1 cellular context compared by ENCODE assay signal in genomic region chr5:149450199-149450598, GRCh38.
TF ChIP-seq lines count a peak whose summit lies in the region.

No MANE protein-coding gene starts in this region.

TF ChIP-seq in H1, 55 proteins besides CTCF, POLR2A, EP300 and RAD21 (continued from another document):
- TF ChIP-seq CBX8 (IDR thresholded peaks at IDR 0.05; ENCODE audit: borderline replicate concordance, low read depth, low read length) (no peak), RNF2 (IDR thresholded peaks at IDR 0.05; ENCODE audit: borderline replicate concordance, low read depth, low read length, missing control alignments, poor library complexity, severe bottlenecking) (no peak), POU5F1 (IDR thresholded peaks at IDR 0.05; ENCODE audit: low read depth, low read length) (no peak), TEAD4 (IDR thresholded peaks at IDR 0.05; ENCODE audit: low read depth, low read length) (no peak), ATF3 (IDR thresholded peaks at IDR 0.05; ENCODE audit: insufficient read depth, low read depth, low read length) (no peak), SP2 (IDR thresholded peaks at IDR 0.05; ENCODE audit: low read length) (no peak), TAF7 (optimal IDR thresholded peaks at IDR 0.05; ENCODE audit: borderline replicate concordance, low read depth, low read length) (no peak), JUN (IDR thresholded peaks at IDR 0.05; ENCODE audit: low read depth, low read length) (no peak), FOSL1 (IDR thresholded peaks at IDR 0.05; ENCODE audit: insufficient read depth, low read depth, low read length) (no peak), ATF2 (IDR thresholded peaks at IDR 0.05; ENCODE audit: low read length) (no peak), SIRT6 (IDR thresholded peaks at IDR 0.05; ENCODE audit: low read length) (no peak), BACH1 (IDR thresholded peaks at IDR 0.05; ENCODE audit: low read length) (no peak), NRF1 (IDR thresholded peaks at IDR 0.05; ENCODE audit: low read depth, low read length) (no peak), ASH2L (IDR thresholded peaks at IDR 0.05; ENCODE audit: low read length) (no peak), GABPA (IDR thresholded peaks at IDR 0.05; ENCODE audit: borderline replicate concordance, insufficient read depth, low read length) (no peak)
TF ChIP-seq in H1: peak in this region for 0.
